8 cellular contexts compared by ENCODE assay signal in the genomic region with DNA sequence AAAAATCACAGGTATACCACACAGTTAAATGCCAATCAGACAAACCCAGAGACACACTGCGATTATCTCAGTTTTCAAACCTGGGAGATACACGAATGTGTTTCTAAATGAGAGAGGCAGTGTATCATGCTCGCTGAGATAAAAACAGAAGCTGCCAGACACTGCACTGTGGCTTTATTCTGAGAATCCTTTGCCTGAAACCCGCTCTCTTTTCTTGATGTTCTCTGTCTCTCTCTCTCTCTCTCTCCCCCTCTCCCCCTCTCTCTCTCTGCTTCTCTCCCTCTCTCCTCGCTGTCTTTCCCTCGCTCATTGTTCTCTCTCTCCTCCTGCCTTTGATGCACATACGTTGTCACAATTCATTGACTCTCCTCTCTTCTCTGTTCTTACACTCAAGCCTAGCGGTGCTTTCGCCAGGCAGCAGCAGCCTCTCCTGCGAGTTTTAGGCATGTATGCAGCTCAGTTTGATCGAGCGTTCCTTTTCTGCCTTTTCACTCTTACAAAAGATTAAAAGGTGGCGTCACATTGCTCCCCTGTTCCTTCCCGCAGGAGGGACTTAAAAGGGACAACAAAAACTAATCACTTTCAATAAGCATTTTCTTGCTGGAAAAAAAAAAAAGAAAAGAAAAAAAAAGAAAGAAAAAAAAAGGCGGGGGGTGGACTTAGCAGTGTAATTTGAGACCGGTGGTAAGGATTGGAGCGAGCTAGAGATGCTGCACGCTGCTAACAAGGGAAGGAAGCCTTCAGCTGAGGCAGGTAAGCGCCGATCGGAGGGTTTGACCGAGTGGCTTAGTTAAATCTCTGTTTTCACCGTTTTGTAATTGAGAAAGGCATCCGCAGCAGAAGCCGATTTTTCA.
A peak's percentile ranks its signal among the peaks of the same experiment; 100 is the strongest.
DNase-seq lines count a peak whose midpoint lies in the region; ATAC-seq and TF ChIP-seq lines count a peak whose summit lies in the region.

No MANE protein-coding gene starts in this region.

- H3K4me1 ChIP-seq in HAP-1 (peaks cover 14% of the 10 kb centered on the region), SJCRH30 (no peaks in the 10 kb centered on the region), right atrium auricular region (peaks cover 0 to 8% of the 10 kb centered on the region in 2 donors), gastrocnemius medialis (no peaks in the 10 kb centered on the region)

- in situ Hi-C loops in HAP-1 (cut with MboI; ENCODE audit: low sequenced_read_pairs): loop anchor here (25.0 kb wide), 1 partner anchor 311 kb away; no protein-coding TSS in a partner anchor
- in situ Hi-C loops in gastrocnemius medialis (cut with MboI; ENCODE audit: low sequenced_read_pairs in 4 of 4): no loop called here

- no peaks in the 10 kb centered on the region for H3K9me3 ChIP-seq in HAP-1
- no peaks in the 10 kb centered on the region for H3K9me3 ChIP-seq in SJCRH30 (replicated peaks)
- no peaks in the 10 kb centered on the region for H3K9me3 ChIP-seq in right atrium auricular region
- no peaks in the 10 kb centered on the region for H3K9me3 ChIP-seq in gastrocnemius medialis

- H3K4me3 ChIP-seq in HAP-1: peak overlapping the region; percentile 21
- H3K4me3 ChIP-seq in SJCRH30: peak overlapping the region; percentile 35
- H3K4me3 ChIP-seq in right atrium auricular region: peak overlapping the region; percentile 5 to 33
- H3K4me3 ChIP-seq in gastrocnemius medialis: peak overlapping the region in 3 of 4 donors; percentile 11 to 39 (median 32)

- H3K27ac ChIP-seq in SJCRH30 (no peak overlapping the region), right atrium auricular region (no peak overlapping the region), gastrocnemius medialis (no peak overlapping the region)

- H3K27me3 ChIP-seq in HAP-1 (ENCODE audit: low read depth): peaks cover 13% of the 10 kb centered on the region
- H3K27me3 ChIP-seq in SJCRH30: peaks cover 6% of the 10 kb centered on the region
- H3K27me3 ChIP-seq in right atrium auricular region: peaks cover 8 to 12% of the 10 kb centered on the region in 2 donors
- H3K27me3 ChIP-seq in gastrocnemius medialis: peaks cover 4 to 28% (median 9%) of the 10 kb centered on the region in 3 donors

- H3K36me3 ChIP-seq in HAP-1 (replicated peaks) (no peaks in the 10 kb centered on the region), SJCRH30 (no peaks in the 10 kb centered on the region), right atrium auricular region (no peaks in the 10 kb centered on the region), gastrocnemius medialis (no peaks in the 10 kb centered on the region)

- DNase-seq in HAP-1 (ENCODE audit: low spot score in 2 of 2) (peak; percentile 63 to 74), SJCRH30 (peak; percentile 11 to 36), right atrium auricular region (ENCODE audit: low spot score) (no peak), gastrocnemius medialis (no peak), DMS153 (lab: John Stamatoyannopoulos, UW) (no peak), DMS114 treated with DMSO at 0.1 percent for 48 hours (lab: John Stamatoyannopoulos, UW; ENCODE audit: unreplicated experiment) (no peak)
- DNase-seq in stimulated activated CD8-positive, alpha-beta memory T cell treated with anti-CD3 and anti-CD28 coated beads, Interleukin-4, amount 100 ng/mL, for 48 hours: no peak

- ATAC-seq in gastrocnemius medialis (no peak), HG03354 (IDR thresholded peaks at IDR 0.05; ENCODE audit: poor library complexity, severe bottlenecking, unreplicated experiment) (no peak)

- no peak for TF ChIP-seq POLR2A in gastrocnemius medialis (IDR thresholded peaks at IDR 0.05)

- TF ChIP-seq CTCF in right atrium auricular region (IDR thresholded peaks at IDR 0.05) (no peak), gastrocnemius medialis (IDR thresholded peaks at IDR 0.05 in 4 of 5, conservative IDR thresholded peaks at IDR 0.05 in 1 of 5) (no peak)

- intact Hi-C loops in gastrocnemius medialis (cut with DNase I; ENCODE audit: low total_unique reads): no loop called here

Comparison
In these comparisons a context has a peak if more than half of its experiments do, and no peak if none do; other contexts are left out.
1. DNase-seq: peak in HAP-1 (2 of 2) and SJCRH30 (2 of 2); none in right atrium auricular region (single experiment), gastrocnemius medialis (0 of 2), stimulated activated CD8-positive, alpha-beta memory T cell treated with anti-CD3 and anti-CD28 coated beads, Interleukin-4, amount 100 ng/mL, for 48 hours (single experiment), DMS153 (single experiment) and DMS114 treated with DMSO at 0.1 percent for 48 hours (single experiment).
2. Peak in every context shown above with its lines, with median percentiles within 50 percentile points of each other: H3K4me3 ChIP-seq.